8 cellular contexts compared by ENCODE assay signal in the genomic region with DNA sequence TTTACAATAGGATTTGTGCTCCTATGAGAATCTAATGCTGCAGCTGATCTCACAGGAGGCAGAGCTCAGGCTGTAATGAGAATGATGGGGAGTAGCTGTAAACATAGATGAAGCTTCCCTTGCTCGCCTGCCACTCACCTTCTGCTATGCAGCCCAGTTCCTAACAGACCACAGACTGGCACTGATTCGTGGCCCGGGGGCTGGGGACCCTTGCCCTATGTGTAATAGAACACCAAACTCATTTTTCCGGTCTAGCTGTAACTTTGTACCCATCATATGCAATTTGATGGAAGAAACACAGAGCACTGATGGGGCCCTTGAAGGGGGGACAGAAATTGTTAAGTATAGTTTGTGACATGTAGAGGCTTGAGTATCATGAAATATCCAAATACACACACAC.
"Had no signal": no experiment of that assay in that cellular context is flagged by ENCODE, and none has a peak within 500 bp of the region (broad histone marks: within the 10 kb centered on the region; RNA-seq: fewer than 3 reads in every experiment).

No MANE protein-coding gene starts in this region.

- H3K4me2 ChIP-seq: GM23338 had no signal

- H3K4me1 Mint-ChIP-seq: GM23338, H9 had no signal

- H3K4me3 Mint-ChIP-seq: GM23338, H9 had no signal

- H3K4me3 ChIP-seq: GM23338, K562 had no signal

- FAIRE-seq: H1, H54, HTR-8/SVneo, K562 had no signal

- H3K27ac Mint-ChIP-seq: GM23338, H9 had no signal

- DNase-seq: H9, HCEC 1CT, IMR-90 had no signal

- ATAC-seq: GM23338, K562 had no signal
